Comparison of ENCODE assay signal across 19 cellular contexts in the genomic region with DNA sequence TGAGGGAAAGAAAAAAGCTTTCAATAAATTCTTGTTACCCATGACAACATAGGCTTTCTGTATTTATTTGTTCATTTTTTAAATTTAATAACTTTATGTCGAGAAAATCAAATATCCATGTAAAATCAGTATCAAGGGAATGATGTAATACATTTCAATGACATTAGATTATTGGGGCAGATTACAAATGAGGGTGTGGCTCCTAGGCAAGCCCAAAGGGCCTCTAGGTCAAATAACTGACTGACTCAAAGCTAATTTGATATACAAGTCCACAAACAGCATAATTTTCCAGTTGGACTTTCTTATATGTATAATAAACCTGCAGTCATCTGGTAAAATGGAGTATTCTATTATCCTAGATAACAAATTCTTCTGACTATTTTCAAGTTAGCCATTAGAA.
DNase-seq lines count a peak whose midpoint lies in the region; ATAC-seq and FAIRE-seq lines count a peak whose summit lies in the region.
"Had no signal": no experiment of that assay in that cellular context is flagged by ENCODE, and none has a peak within 500 bp of the region (broad histone marks: within the 10 kb centered on the region; RNA-seq: fewer than 3 reads in every experiment).

No MANE protein-coding gene starts in this region.

- no peaks in the 10 kb centered on the region for H3K36me3 ChIP-seq in small intestine (ENCODE audit: control insufficient read depth in 2 of 2, insufficient read depth in 2 of 2, low read length in 2 of 2)
- H3K36me3 ChIP-seq in CD4-positive, alpha-beta memory T cell (ENCODE audit: insufficient read depth, low read length) = no peaks in the 10 kb centered on the region
- H3K36me3 ChIP-seq: BLaER1 had no signal

- POLR2A ChIA-PET in CD4-positive, alpha-beta memory T cell (lab: Charles Lee; ENCODE audit: partially characterized antibody) = no interaction called here

- H3K4me1 ChIP-seq in small intestine (ENCODE audit: control insufficient read depth in 2 of 2, insufficient read depth in 1 of 2, low read depth in 1 of 2, low read length in 1 of 2) = no peaks in the 10 kb centered on the region
- H3K4me1 ChIP-seq in CD4-positive, alpha-beta memory T cell (ENCODE audit: insufficient read depth, low read length) = no peaks in the 10 kb centered on the region
- H3K4me1 ChIP-seq: BLaER1 had no signal

- CTCF ChIA-PET in CD4-positive, alpha-beta memory T cell (lab: Charles Lee; ENCODE audit: partially characterized antibody) = no interaction called here

- intact Hi-C loops in CD4-positive, alpha-beta memory T cell (cut with micrococcal nuclease) = no loop called here

- H3K27me3 ChIP-seq in small intestine (ENCODE audit: control insufficient read depth in 2 of 2, insufficient read depth in 2 of 2, low read length in 2 of 2) = no peaks in the 10 kb centered on the region
- no peaks in the 10 kb centered on the region for H3K27me3 ChIP-seq in CD4-positive, alpha-beta memory T cell (ENCODE audit: insufficient read depth, low read length)
- H3K27me3 ChIP-seq: BLaER1 had no signal

- no peaks in the 10 kb centered on the region for H3K9me3 ChIP-seq in small intestine (ENCODE audit: control insufficient read depth, low read depth)
- H3K9me3 ChIP-seq in CD4-positive, alpha-beta memory T cell (ENCODE audit: control insufficient read depth in 1 of 2, low read length in 2 of 2) = no peaks in the 10 kb centered on the region
- H3K9me3 ChIP-seq: BLaER1 had no signal

- no peak overlapping the region for H3K27ac Mint-ChIP-seq in T-helper 2 cell treated with Interferon-gamma antibody and Interleukin-4, amounts not matched to agents 5 μg/mL and 100 μg/mL, for 36 hours
- H3K27ac Mint-ChIP-seq in CD4-positive, alpha-beta memory T cell = no peak overlapping the region
- H3K27ac Mint-ChIP-seq: CD14-positive monocyte; CD8-positive, alpha-beta T cell had no signal

- no peaks in the 10 kb centered on the region for H3K36me3 Mint-ChIP-seq in T-helper 2 cell treated with Interferon-gamma antibody and Interleukin-4, amounts not matched to agents 5 μg/mL and 100 μg/mL, for 36 hours (ENCODE audit: low read depth)
- H3K36me3 Mint-ChIP-seq in CD4-positive, alpha-beta memory T cell = no peaks in the 10 kb centered on the region
- H3K36me3 Mint-ChIP-seq: CD14-positive monocyte; CD8-positive, alpha-beta T cell had no signal

- H3K4me1 Mint-ChIP-seq in T-helper 2 cell treated with Interferon-gamma antibody and Interleukin-4, amounts not matched to agents 5 μg/mL and 100 μg/mL, for 36 hours (ENCODE audit: low read depth) = no peaks in the 10 kb centered on the region
- no peaks in the 10 kb centered on the region for H3K4me1 Mint-ChIP-seq in CD4-positive, alpha-beta memory T cell
- H3K4me1 Mint-ChIP-seq: CD14-positive monocyte had no signal

- WGBS in small intestine, 3 donors = 59 to 69% (median 59%) methylated on average over 1 of the region's 1 CpG

- no peak overlapping the region for H3K4me3 Mint-ChIP-seq in T-helper 2 cell treated with Interferon-gamma antibody and Interleukin-4, amounts not matched to agents 5 μg/mL and 100 μg/mL, for 36 hours
- no peak overlapping the region for H3K4me3 Mint-ChIP-seq in CD4-positive, alpha-beta memory T cell
- H3K4me3 Mint-ChIP-seq: CD14-positive monocyte; CD8-positive, alpha-beta T cell; H9 had no signal

- H3K27me3 Mint-ChIP-seq in T-helper 2 cell treated with Interferon-gamma antibody and Interleukin-4, amounts not matched to agents 5 μg/mL and 100 μg/mL, for 36 hours (ENCODE audit: low read depth) = no peaks in the 10 kb centered on the region
- H3K27me3 Mint-ChIP-seq in CD4-positive, alpha-beta memory T cell = no peaks in the 10 kb centered on the region

- DNase-seq in ELR (ENCODE audit: low read depth) (peak; percentile 5), NCI-H69 (lab: John Stamatoyannopoulos, UW) (peak; percentile 47), small intestine (peak; percentile 4), DMS53 (lab: John Stamatoyannopoulos, UW) (no peak)
- no peak for DNase-seq in T-helper 2 cell treated with Interferon-gamma antibody and Interleukin-4, amounts not matched to agents 5 μg/mL and 100 μg/mL, for 36 hours (ENCODE audit: low spot score)
- DNase-seq in CD4-positive, alpha-beta memory T cell = no peak
- DNase-seq: CD8-positive, alpha-beta T cell; COR-L47; DMS 273 treated with DMSO at 0.1 percent for 48 hours; GF-D8; H9; IMR-90 had no signal

- peak; percentile 28 for ATAC-seq in esophagus mucosa
- ATAC-seq: CD8-positive, alpha-beta T cell; K562 had no signal

- FAIRE-seq in small intestine (lab: Jason Lieb, UNC) = no peak
- FAIRE-seq: GM19239, H1, HTR-8/SVneo, K562 had no signal

- H3K4me3 ChIP-seq in small intestine (ENCODE audit: low read depth in 1 of 2, low read length in 2 of 2) = no peak overlapping the region
- H3K4me3 ChIP-seq in CD4-positive, alpha-beta memory T cell (ENCODE audit: low read length in 2 of 2) = no peak overlapping the region
- H3K4me3 ChIP-seq: BLaER1, K562 had no signal

- no peak overlapping the region for H3K27ac ChIP-seq in small intestine (ENCODE audit: low read depth in 1 of 2, low read length in 1 of 2)
- no peak overlapping the region for H3K27ac ChIP-seq in CD4-positive, alpha-beta memory T cell (ENCODE audit: low read depth, low read length)
- H3K27ac ChIP-seq: BLaER1 had no signal

- no peaks in the 10 kb centered on the region for H3K9me3 Mint-ChIP-seq in T-helper 2 cell treated with Interferon-gamma antibody and Interleukin-4, amounts not matched to agents 5 μg/mL and 100 μg/mL, for 36 hours
- H3K9me3 Mint-ChIP-seq in CD4-positive, alpha-beta memory T cell = no peaks in the 10 kb centered on the region
- H3K9me3 Mint-ChIP-seq: CD8-positive, alpha-beta T cell; H9 had no signal

Comparison
In these comparisons a context has a peak if more than half of its experiments do, and no peak if none do; other contexts are left out.
1. DNase-seq: peak in ELR (single experiment), NCI-H69 (single experiment) and small intestine (single experiment); none in DMS53 (single experiment), T-helper 2 cell treated with Interferon-gamma antibody and Interleukin-4, amounts not matched to agents 5 μg/mL and 100 μg/mL, for 36 hours (single experiment) and CD4-positive, alpha-beta memory T cell (0 of 5).